In genomic region chr9:83047839-83048775, GRCh38 we compare ENCODE assay signal across 13 cellular contexts. TPM values are rescaled to one million over a fixed set of nuclear protein-coding genes. Genes with fewer than 3 reads are reported as not detected.
DNase-seq lines count a peak whose midpoint lies in the region; ATAC-seq, FAIRE-seq and TF ChIP-seq lines count a peak whose summit lies in the region.
"Had no signal": no experiment of that assay in that cellular context is flagged by ENCODE, and none has a peak within 500 bp of the region (broad histone marks: within the 10 kb centered on the region; RNA-seq: fewer than 3 reads in every experiment).

No MANE protein-coding gene starts in this region.

- BruUV-seq in HepG2 (replicated peaks; lab: Mats Ljungman, UMichigan) (no TSS peak), GM12878 (replicated peaks; lab: Mats Ljungman, UMichigan) (no TSS peak)

- in situ Hi-C loops in HepG2 (cut with HindIII; ENCODE audit: extremely low pct_ligation_motif_present, low pct_unique_long_range_greater_than_20kb): no loop called here
- in situ Hi-C loops in GM12878 (cut with MboI): no loop called here

- no peak overlapping the region for H3K27ac Mint-ChIP-seq in CD4-positive, alpha-beta T cell
- no peak overlapping the region for H3K27ac Mint-ChIP-seq in natural killer cell treated with Interleukin-12 subunit alpha and Interleukin-12 subunit beta and Interleukin-15 and Interleukin-18, amount 100 ng/mL, for 72 hours

- no peaks in the 10 kb centered on the region for H3K36me3 Mint-ChIP-seq in CD4-positive, alpha-beta T cell (ENCODE audit: low read depth)
- H3K36me3 Mint-ChIP-seq in natural killer cell treated with Interleukin-12 subunit alpha and Interleukin-12 subunit beta and Interleukin-15 and Interleukin-18, amount 100 ng/mL, for 72 hours: no peaks in the 10 kb centered on the region

- TF ChIP-seq EP300 in HepG2 (IDR thresholded peaks at IDR 0.05; ENCODE audit: low read depth in 2 of 2, low read length in 2 of 2) (no peak), HepG2 (CRISPR knock-in tag; IDR thresholded peaks at IDR 0.05; ENCODE audit: borderline replicate concordance) (no peak), GM12878 (IDR thresholded peaks at IDR 0.05; ENCODE audit: borderline replicate concordance in 1 of 2, control insufficient read depth in 1 of 2, low read depth in 2 of 2, low read length in 2 of 2) (no peak)

- CTCF ChIA-PET in HepG2 (lab: Yijun Ruan, JAX; ENCODE audit: low intra/inter-chr PET ratio, low total read pairs) (no interaction called here), GM12878 (lab: Yijun Ruan, JAX) (no interaction called here)
- CTCF ChIA-PET in CD4-positive, alpha-beta T cell (lab: Charles Lee): no interaction called here

- H3K4me1 Mint-ChIP-seq in CD4-positive, alpha-beta T cell (ENCODE audit: low read depth): no peaks in the 10 kb centered on the region
- no peaks in the 10 kb centered on the region for H3K4me1 Mint-ChIP-seq in natural killer cell treated with Interleukin-12 subunit alpha and Interleukin-12 subunit beta and Interleukin-15 and Interleukin-18, amount 100 ng/mL, for 72 hours (ENCODE audit: low read depth in 2 of 2)

- H3K27ac ChIP-seq in right lobe of liver (no peak overlapping the region), HepG2 (ENCODE audit: extremely low read length, insufficient read depth, low read length) (no peak overlapping the region), GM12878 (ENCODE audit: control insufficient read depth, insufficient read depth) (no peak overlapping the region)
- no peak overlapping the region for H3K27ac ChIP-seq in CD4-positive, alpha-beta T cell (ENCODE audit: low read depth, low read length)
- H3K27ac ChIP-seq: RWPE1 had no signal

- TF ChIP-seq CTCF in right lobe of liver (IDR thresholded peaks at IDR 0.05): no peak
- no peak for TF ChIP-seq CTCF in HepG2 (CRISPR knock-in tag; IDR thresholded peaks at IDR 0.05)
- no peak for TF ChIP-seq CTCF in GM12878 (IDR thresholded peaks at IDR 0.05 in 2 of 3, conservative IDR thresholded peaks at IDR 0.05 in 1 of 3; ENCODE audit: control insufficient read depth in 2 of 3, extremely low read depth in 1 of 3, insufficient read depth in 1 of 3, low read depth in 3 of 3, low read length in 3 of 3)
- no peak for TF ChIP-seq CTCF in CD4-positive, alpha-beta T cell (IDR thresholded peaks at IDR 0.05)

- H3K9ac ChIP-seq in HepG2 (ENCODE audit: insufficient read depth, low read depth, low read length) (no peak overlapping the region), GM12878 (ENCODE audit: control insufficient read depth, insufficient read depth, low read length) (no peak overlapping the region)

- FAIRE-seq in HepG2 (lab: Jason Lieb, UNC): no peak
- FAIRE-seq in GM12878 (lab: Jason Lieb, UNC): no peak
- FAIRE-seq: small intestine had no signal

- no peaks in the 10 kb centered on the region for H4K20me1 ChIP-seq in HepG2 (ENCODE audit: insufficient read depth, low read length)
- no peaks in the 10 kb centered on the region for H4K20me1 ChIP-seq in GM12878 (ENCODE audit: control insufficient read depth, insufficient read depth)

- RAD21 ChIA-PET in GM12878 (lab: Charles Lee; ENCODE audit: unreplicated experiment): no interaction called here

- H2AFZ ChIP-seq in HepG2 (ENCODE audit: low read length) (no peak overlapping the region), GM12878 (ENCODE audit: control insufficient read depth, low read depth, low read length) (no peak overlapping the region)

- H3K79me2 ChIP-seq in HepG2 (ENCODE audit: insufficient read depth, low read length) (no peaks in the 10 kb centered on the region), GM12878 (ENCODE audit: control insufficient read depth, insufficient read depth, low read length) (no peaks in the 10 kb centered on the region)

- no peak overlapping the region for H3K4me3 ChIP-seq in right lobe of liver
- H3K4me3 ChIP-seq in HepG2 (replicated peaks in 1 of 3; ENCODE audit: insufficient read depth in 1 of 3, low read depth in 2 of 3, low read length in 3 of 3): no peak overlapping the region
- no peak overlapping the region for H3K4me3 ChIP-seq in GM12878

- no peak overlapping the region for H3K4me2 ChIP-seq in HepG2 (ENCODE audit: low read depth, low read length)
- H3K4me2 ChIP-seq in GM12878 (ENCODE audit: control insufficient read depth, insufficient read depth): no peak overlapping the region

- intact Hi-C loops in right lobe of liver (cut with DNase I) (no loop called here), HepG2 (cut with micrococcal nuclease; ENCODE audit: unreplicated experiment) (no loop called here), GM12878 (cut with micrococcal nuclease; ENCODE audit: unreplicated experiment) (no loop called here)
- intact Hi-C loops in CD4-positive, alpha-beta T cell (cut with DNase I, micrococcal nuclease): no loop called here

- SMC1A ChIA-PET in GM12878 (lab: Charles Lee; ENCODE audit: uncharacterized antibody, unreplicated experiment): no interaction called here

- DNase-seq in right lobe of liver: peak in 1 of 3 donors; percentile 44
- DNase-seq in HepG2 (ENCODE audit: low spot score): no peak
- DNase-seq in GM12878 (ENCODE audit: low read depth, low spot score): no peak
- peak; percentile 55 for DNase-seq in iris pigment epithelial cell (ENCODE audit: low read depth)
- DNase-seq in CD4-positive, alpha-beta T cell: no peak
- no peak for DNase-seq in HuH-7.5 (ENCODE audit: low spot score)
- no peak for DNase-seq in natural killer cell treated with Interleukin-12 subunit alpha and Interleukin-12 subunit beta and Interleukin-15 and Interleukin-18, amount 100 ng/mL, for 72 hours (ENCODE audit: low spot score)
- no peak for DNase-seq in ureter (ENCODE audit: low spot score)
- DNase-seq: amniotic stem cell, KG1, small intestine, trophoblast cell had no signal

- POLR2A ChIA-PET in HepG2 (lab: Yijun Ruan, JAX) (no interaction called here), GM12878 (lab: Charles Lee) (no interaction called here)
- POLR2A ChIA-PET in CD4-positive, alpha-beta T cell (lab: Charles Lee): no interaction called here

- TF ChIP-seq RAD21 in HepG2 (CRISPR knock-in tag; IDR thresholded peaks at IDR 0.05) (no peak), GM12878 (IDR thresholded peaks at IDR 0.05; ENCODE audit: insufficient read depth, low read depth, low read length) (no peak)

- 36% methylated on average over 10 of the region's 11 CpGs for WGBS in right lobe of liver (ENCODE audit: insufficient coverage, low coverage, low lambda C conversion rate, missing lambda C conversion rate)
- 13% methylated on average over 11 of the region's 11 CpGs for WGBS in HepG2 (ENCODE audit: low lambda C conversion rate)
- 25% methylated on average over 11 of the region's 11 CpGs for WGBS in GM12878 (ENCODE audit: insufficient coverage, insufficient replicate concordance, low lambda C conversion rate, missing lambda C conversion rate)

- H3K9me3 ChIP-seq in right lobe of liver (no peaks in the 10 kb centered on the region), HepG2 (ENCODE audit: low read length) (no peaks in the 10 kb centered on the region), GM12878 (replicated peaks; ENCODE audit: control insufficient read depth, insufficient read depth, low read length) (no peaks in the 10 kb centered on the region)
- H3K9me3 ChIP-seq in CD4-positive, alpha-beta T cell (ENCODE audit: control insufficient read depth, low read length): no peaks in the 10 kb centered on the region

- H3K9me3 Mint-ChIP-seq in CD4-positive, alpha-beta T cell: no peaks in the 10 kb centered on the region
- H3K9me3 Mint-ChIP-seq in natural killer cell treated with Interleukin-12 subunit alpha and Interleukin-12 subunit beta and Interleukin-15 and Interleukin-18, amount 100 ng/mL, for 72 hours: no peaks in the 10 kb centered on the region

- H3K4me1 ChIP-seq in right lobe of liver: no peaks in the 10 kb centered on the region
- no peaks in the 10 kb centered on the region for H3K4me1 ChIP-seq in HepG2 (ENCODE audit: insufficient read depth, low read length)
- H3K4me1 ChIP-seq in GM12878 (ENCODE audit: control insufficient read depth, insufficient read depth, low read length): no peaks in the 10 kb centered on the region

- H3K36me3 ChIP-seq in right lobe of liver (no peaks in the 10 kb centered on the region), HepG2 (replicated peaks in 1 of 2; ENCODE audit: control insufficient read depth in 1 of 2, insufficient read depth in 2 of 2, low read length in 2 of 2) (no peaks in the 10 kb centered on the region), GM12878 (ENCODE audit: control insufficient read depth in 2 of 2, insufficient read depth in 2 of 2, low read length in 1 of 2) (no peaks in the 10 kb centered on the region)

- H3K27me3 ChIP-seq in right lobe of liver (no peaks in the 10 kb centered on the region), HepG2 (ENCODE audit: control insufficient read depth in 1 of 2, insufficient read depth in 2 of 2, low read length in 2 of 2) (no peaks in the 10 kb centered on the region), GM12878 (replicated peaks in 1 of 2; ENCODE audit: control insufficient read depth in 2 of 2, insufficient read depth in 2 of 2, low read length in 1 of 2) (no peaks in the 10 kb centered on the region)
- no peaks in the 10 kb centered on the region for H3K27me3 ChIP-seq in CD4-positive, alpha-beta T cell (ENCODE audit: control insufficient read depth, insufficient read depth, low read length)

- peak in 3 of 4 donors; percentile 23 to 41 (median 39) for ATAC-seq in right lobe of liver
- no peak for ATAC-seq in HepG2
- ATAC-seq in GM12878: no peak; the same call in 2 of the 3 replicates
- no peak for ATAC-seq in CD4-positive, alpha-beta T cell (ENCODE audit: poor library complexity)
- no peak for ATAC-seq in natural killer cell treated with Interleukin-12 subunit alpha and Interleukin-12 subunit beta and Interleukin-15 and Interleukin-18, amount 100 ng/mL, for 72 hours

- TF ChIP-seq POLR2A in right lobe of liver (IDR thresholded peaks at IDR 0.05) (no peak), HepG2 (IDR thresholded peaks at IDR 0.05; ENCODE audit: insufficient read depth in 1 of 2, low read depth in 2 of 2, low read length in 2 of 2) (no peak), GM12878 (IDR thresholded peaks at IDR 0.05; ENCODE audit: low read depth, low read length) (no peak)

- no peaks in the 10 kb centered on the region for H3K27me3 Mint-ChIP-seq in CD4-positive, alpha-beta T cell
- no peaks in the 10 kb centered on the region for H3K27me3 Mint-ChIP-seq in natural killer cell treated with Interleukin-12 subunit alpha and Interleukin-12 subunit beta and Interleukin-15 and Interleukin-18, amount 100 ng/mL, for 72 hours

- H3K4me3 Mint-ChIP-seq in CD4-positive, alpha-beta T cell: no peak overlapping the region
- H3K4me3 Mint-ChIP-seq in natural killer cell treated with Interleukin-12 subunit alpha and Interleukin-12 subunit beta and Interleukin-15 and Interleukin-18, amount 100 ng/mL, for 72 hours: no peak overlapping the region

RNA-seq across cellular contexts. Expression of gene RASEF, which starts 14.8 kb away (rescaled TPM):
- total RNA-seq in right lobe of liver (1 to 10 TPM in 5 of 6 experiments, under 1 TPM in 1; 0.73 to 6.1 (median 1.9) TPM), HepG2 (2016; rRNA removed; fragmentation: Illumina TruSeq; extraction: Trizol) (0.03 and 0.07 TPM in 2 replicates), GM12878 (2014; rRNA removed) (not detected in 2 replicates), GM12878 (2014; rRNA removed; fragmentation: Illumina TruSeq; extraction: Trizol) (0.04 TPM in 1 of 2 replicates, not detected in the other), GM12878 (2021) (not detected in 2 replicates), ureter (33.7 TPM)
- not detected in 2 replicates for total RNA-seq in HepG2 (2016; cell fraction: cytosol; rRNA removed; fragmentation: Illumina TruSeq; extraction: Trizol; ENCODE audit: low read depth)
- 0.04 and 0.06 TPM in 2 replicates for total RNA-seq in HepG2 (2016; cell fraction: insoluble cytoplasmic fraction; rRNA removed; fragmentation: Illumina TruSeq; extraction: Trizol)
- total RNA-seq in HepG2 (2016; cell fraction: membrane; rRNA removed; fragmentation: Illumina TruSeq; extraction: Trizol): not detected in 2 replicates
- total RNA-seq in HepG2 (2016; cell fraction: nucleus; rRNA removed; fragmentation: Illumina TruSeq; extraction: Trizol): not detected in 2 replicates
- polyA plus RNA-seq in HepG2 (2011; rRNA removed) (0.01 TPM in 1 of 2 replicates, not detected in the other), GM12878 (2011; rRNA removed) (0.01 TPM in 1 of 2 replicates, not detected in the other), GM12878 (2014; fragmentation: Illumina TruSeq; extraction: Trizol) (not detected in 2 replicates), GM12878 (2014; fragmentation: Nextera tagmentation; extraction: Ambion mirVana) (under 1 TPM in 1 of 2 experiments, not detected in 1; under 0.01 TPM), GM12878 (2014; rRNA removed) (not detected in 2 replicates), GM12878 (2016; fragmentation: Nextera tagmentation; extraction: Ambion mirVana) (not detected)
- polyA plus RNA-seq in HepG2 (2011; cell fraction: cytosol; rRNA removed): not detected in 2 replicates
- polyA plus RNA-seq in HepG2 (2011; cell fraction: nucleus; rRNA removed): 0.03 and 0.08 TPM in 2 replicates
- not detected in 2 replicates for polyA plus RNA-seq in HepG2 (2012)
- polyA plus RNA-seq in HepG2 (2016; cell fraction: cytosol; fragmentation: Illumina TruSeq; extraction: Trizol; ENCODE audit: low read depth): not detected in 2 replicates
- not detected in 2 replicates for polyA plus RNA-seq in HepG2 (2016; cell fraction: insoluble cytoplasmic fraction; fragmentation: Illumina TruSeq; extraction: Trizol; ENCODE audit: low read depth)
- not detected in 2 replicates for polyA plus RNA-seq in HepG2 (2016; cell fraction: membrane; fragmentation: Illumina TruSeq; extraction: Trizol; ENCODE audit: low read depth)
- polyA plus RNA-seq in HepG2 (2016; cell fraction: nucleus; fragmentation: Illumina TruSeq; extraction: Trizol; ENCODE audit: insufficient read depth, low read depth): not detected in 2 replicates
- 4.4 TPM in 1 of 2 replicates, not detected in the other for polyA minus RNA-seq in HepG2 (2011; rRNA and poly(A)+ RNA removed; ENCODE audit: low replicate concordance)
- not detected in 2 replicates for polyA minus RNA-seq in HepG2 (2011; cell fraction: cytosol; rRNA and poly(A)+ RNA removed)
- polyA minus RNA-seq in HepG2 (2011; cell fraction: nucleus; rRNA and poly(A)+ RNA removed): 0.12 and 0.26 TPM in 2 replicates
- 0.64 and 0.65 TPM in 2 replicates for total RNA-seq in GM12878 (2013; cell fraction: nucleolus; rRNA removed)
- not detected for polyA plus RNA-seq in GM12878 (2011; ENCODE audit: low read depth)
- not detected in 2 replicates for polyA plus RNA-seq in GM12878 (2011; cell fraction: cytosol; rRNA removed)
- 0.07 TPM in 1 of 2 replicates, not detected in the other for polyA plus RNA-seq in GM12878 (2011; cell fraction: nucleus; rRNA removed)
- not detected in 2 replicates for polyA plus RNA-seq in GM12878 (2012)
- polyA minus RNA-seq in GM12878 (2011; rRNA and poly(A)+ RNA removed): not detected in 2 replicates
- polyA minus RNA-seq in GM12878 (2011; cell fraction: cytosol; rRNA and poly(A)+ RNA removed): not detected in 2 replicates
- polyA minus RNA-seq in GM12878 (2011; cell fraction: nucleus; rRNA and poly(A)+ RNA removed): 0.48 TPM in 1 of 2 replicates, not detected in the other
- not detected for total RNA-seq in CD4-positive, alpha-beta T cell
- not detected for total RNA-seq in natural killer cell treated with Interleukin-12 subunit alpha and Interleukin-12 subunit beta and Interleukin-15 and Interleukin-18, amount 100 ng/mL, for 72 hours

Comparison
In these comparisons a context has a peak if more than half of its experiments do, and no peak if none do; other contexts are left out.
1. ATAC-seq: peak in right lobe of liver (3 of 4); none in HepG2 (single experiment), GM12878 (single experiment), CD4-positive, alpha-beta T cell (single experiment) and natural killer cell treated with Interleukin-12 subunit alpha and Interleukin-12 subunit beta and Interleukin-15 and Interleukin-18, amount 100 ng/mL, for 72 hours (0 of 2).